Comparison of ENCODE assay signal across 10 cellular contexts in the genomic region with DNA sequence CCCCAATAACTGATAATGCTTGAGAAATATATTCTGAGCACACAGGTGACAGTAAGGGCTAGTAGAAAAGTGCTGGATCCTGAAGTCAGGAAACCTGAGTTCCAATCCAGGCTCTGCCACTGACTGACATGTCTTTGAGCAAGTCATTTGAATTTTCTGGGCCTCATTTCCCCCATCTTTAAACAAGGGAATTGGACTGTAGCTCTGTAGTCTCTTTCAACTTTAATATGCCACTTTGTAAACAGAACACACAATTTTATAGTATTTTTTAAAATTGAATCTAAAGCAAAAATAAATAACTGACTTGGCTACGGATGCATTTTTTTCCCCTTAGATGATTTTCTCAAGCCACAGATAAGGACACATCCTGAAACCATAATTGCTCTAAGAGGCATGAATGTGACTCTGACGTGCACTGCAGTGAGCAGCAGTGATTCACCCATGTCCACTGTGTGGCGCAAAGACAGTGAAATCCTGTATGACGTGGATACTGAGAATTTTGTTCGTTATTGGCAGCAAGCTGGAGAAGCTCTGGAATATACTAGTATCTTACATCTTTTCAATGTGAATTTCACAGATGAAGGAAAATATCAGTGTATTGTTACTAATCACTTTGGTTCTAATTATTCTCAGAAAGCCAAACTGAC. TPM values are rescaled to one million over a fixed set of nuclear protein-coding genes. Genes with fewer than 3 reads are reported as not detected.
DNase-seq lines count a peak whose midpoint lies in the region; ATAC-seq lines count a peak whose summit lies in the region.
"Had no signal": no experiment of that assay in that cellular context is flagged by ENCODE, and none has a peak within 500 bp of the region (broad histone marks: within the 10 kb centered on the region; RNA-seq: fewer than 3 reads in every experiment).

No MANE protein-coding gene starts in this region.

- H3K27me3 ChIP-seq in aorta (ENCODE audit: control insufficient read depth in 1 of 2, insufficient read depth in 2 of 2, low read length in 1 of 2), result no peaks in the 10 kb centered on the region
- H3K27me3 ChIP-seq: BLaER1 had no signal

- H3K4me1 ChIP-seq in aorta (ENCODE audit: control insufficient read depth in 1 of 2, insufficient read depth in 2 of 2, low read length in 2 of 2), result no peaks in the 10 kb centered on the region
- H3K4me1 ChIP-seq: BLaER1 had no signal

- H3K9me3 ChIP-seq in aorta (ENCODE audit: control insufficient read depth, low read length), result no peaks in the 10 kb centered on the region
- H3K9me3 ChIP-seq: BLaER1 had no signal

- H3K4me3 ChIP-seq in aorta (ENCODE audit: low read length in 2 of 2), result no peak overlapping the region
- H3K4me3 ChIP-seq: BLaER1 had no signal

- H3K36me3 ChIP-seq in aorta (ENCODE audit: control insufficient read depth in 1 of 2, insufficient read depth in 2 of 2, low read length in 1 of 2), result peaks cover 7 to 9% of the 10 kb centered on the region in 2 donors

- ATAC-seq in Right ventricle myocardium inferior (peak; percentile 68), aorta (ENCODE audit: low FRiP score) (peak; percentile 66)
- ATAC-seq: activated naive CD4-positive, alpha-beta T cell treated with anti-CD3 and anti-CD28 coated beads, Interleukin-2, amount 50 U/mL, for 72 hours had no signal

- intact Hi-C loops in Right ventricle myocardium inferior (cut with DNase I) (no loop called here), cardiac septum (cut with DNase I) (no loop called here), aorta (cut with DNase I) (no loop called here)

- 46 to 51% methylated on average over 5 of the region's 5 CpGs for WGBS in aorta, 2 donors

- no peak for DNase-seq in Right ventricle myocardium inferior (ENCODE audit: missing footprints)
- DNase-seq in cardiac septum (ENCODE audit: low spot score), result no peak
- peak; percentile 63 for DNase-seq in dermis blood vessel endothelial cell
- peak; percentile 55 for DNase-seq in medulla oblongata (ENCODE audit: extremely low spot score)
- DNase-seq in aorta, result no peak
- no peak for DNase-seq in SW 1271 (lab: John Stamatoyannopoulos, UW)
- DNase-seq in Kasumi-1 (lab: John Stamatoyannopoulos, UW), result no peak
- DNase-seq in GDM1 (lab: John Stamatoyannopoulos, UW), result no peak

- no peak overlapping the region for H3K27ac ChIP-seq in aorta (ENCODE audit: low read depth in 1 of 2, low read length in 2 of 2)
- H3K27ac ChIP-seq: BLaER1 had no signal

RNA-seq across cellular contexts. Expression of a gene that starts 37.0 kb away (rescaled TPM):
- 7.8 TPM for total RNA-seq in Right ventricle myocardium inferior
- 11.5 TPM for total RNA-seq in cardiac septum
- 9.0 and 16.1 TPM in 2 replicates for total RNA-seq in dermis blood vessel endothelial cell
- total RNA-seq in aorta, result 10 to 100 TPM; 15.1 to 24.7 TPM
- 1 to 10 TPM; 1.8 to 3.6 TPM for polyA plus RNA-seq in aorta

Comparison
In these comparisons a context has a peak if more than half of its experiments do, and no peak if none do; other contexts are left out.
1. DNase-seq: peak in dermis blood vessel endothelial cell (single experiment) and medulla oblongata (single experiment); none in Right ventricle myocardium inferior (single experiment), cardiac septum (single experiment), aorta (0 of 2), SW 1271 (0 of 2), Kasumi-1 (0 of 2) and GDM1 (single experiment).